ENCODE assay signal across 1 cellular context in genomic region chr2:234550511-234551107, GRCh38.
TF ChIP-seq lines count a peak whose summit lies in the region.

No MANE protein-coding gene starts in this region.

TF ChIP-seq in HepG2, 621 proteins besides CTCF, POLR2A, EP300 and RAD21 (continued from another document):
- TF ChIP-seq SKIL (CRISPR knock-in tag; IDR thresholded peaks at IDR 0.05; ENCODE audit: borderline replicate concordance): no peak
- TF ChIP-seq SOX5 (CRISPR knock-in tag; IDR thresholded peaks at IDR 0.05; ENCODE audit: borderline replicate concordance): peak; percentile 39; the same call in 1 of the 2 replicates
- TF ChIP-seq MTA3 (CRISPR knock-in tag; IDR thresholded peaks at IDR 0.05): no peak
- TF ChIP-seq HNF1A (IDR thresholded peaks at IDR 0.05; ENCODE audit: low read depth): no peak
- TF ChIP-seq HNF1A (CRISPR knock-in tag; IDR thresholded peaks at IDR 0.05; ENCODE audit: borderline replicate concordance): no peak
- peak; percentile 43; the same call in 1 of the 2 replicates for TF ChIP-seq ZNF350 (CRISPR knock-in tag; IDR thresholded peaks at IDR 0.05; ENCODE audit: borderline replicate concordance, low read depth)
- TF ChIP-seq KLF16 (CRISPR knock-in tag; IDR thresholded peaks at IDR 0.05): 0 out of 4 replicates have a peak, but pooled peaks of 1 of the 2 experiments have one; percentile 48
- peak; percentile 55; the same call in 1 of the 2 replicates for TF ChIP-seq JUND (CRISPR knock-in tag; IDR thresholded peaks at IDR 0.05)
- TF ChIP-seq CBX1 (IDR thresholded peaks at IDR 0.05; ENCODE audit: low read depth): no peak
- peak; percentile 21; the same call in 1 of the 2 replicates for TF ChIP-seq FOXP4 (CRISPR knock-in tag; IDR thresholded peaks at IDR 0.05)
- TF ChIP-seq ELK4 (CRISPR knock-in tag; IDR thresholded peaks at IDR 0.05; ENCODE audit: borderline replicate concordance): no peak
- no peak for TF ChIP-seq NFE2 (CRISPR knock-in tag; IDR thresholded peaks at IDR 0.05)
- TF ChIP-seq RBAK (CRISPR knock-in tag; IDR thresholded peaks at IDR 0.05): no peak
- peak; percentile 58 for TF ChIP-seq KMT2A (CRISPR knock-in tag; IDR thresholded peaks at IDR 0.05)
- no peak for TF ChIP-seq ZNF564 (CRISPR knock-in tag; IDR thresholded peaks at IDR 0.05)
- TF ChIP-seq E2F2 (CRISPR knock-in tag; IDR thresholded peaks at IDR 0.05; ENCODE audit: borderline replicate concordance): no peak
- no peak for TF ChIP-seq HNRNPK (IDR thresholded peaks at IDR 0.05; ENCODE audit: low read depth, low read length, poor library complexity, severe bottlenecking)
- peak; percentile 62; the same call in 1 of the 2 replicates for TF ChIP-seq ZNF792 (CRISPR knock-in tag; IDR thresholded peaks at IDR 0.05)
- TF ChIP-seq, protein P1, sequence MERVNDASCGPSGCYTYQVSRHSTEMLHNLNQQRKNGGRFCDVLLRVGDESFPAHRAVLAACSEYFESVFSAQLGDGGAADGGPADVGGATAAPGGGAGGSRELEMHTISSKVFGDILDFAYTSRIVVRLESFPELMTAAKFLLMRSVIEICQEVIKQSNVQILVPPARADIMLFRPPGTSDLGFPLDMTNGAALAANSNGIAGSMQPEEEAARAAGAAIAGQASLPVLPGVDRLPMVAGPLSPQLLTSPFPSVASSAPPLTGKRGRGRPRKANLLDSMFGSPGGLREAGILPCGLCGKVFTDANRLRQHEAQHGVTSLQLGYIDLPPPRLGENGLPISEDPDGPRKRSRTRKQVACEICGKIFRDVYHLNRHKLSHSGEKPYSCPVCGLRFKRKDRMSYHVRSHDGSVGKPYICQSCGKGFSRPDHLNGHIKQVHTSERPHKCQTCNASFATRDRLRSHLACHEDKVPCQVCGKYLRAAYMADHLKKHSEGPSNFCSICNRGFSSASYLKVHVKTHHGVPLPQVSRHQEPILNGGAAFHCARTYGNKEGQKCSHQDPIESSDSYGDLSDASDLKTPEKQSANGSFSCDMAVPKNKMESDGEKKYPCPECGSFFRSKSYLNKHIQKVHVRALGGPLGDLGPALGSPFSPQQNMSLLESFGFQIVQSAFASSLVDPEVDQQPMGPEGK (CRISPR knock-in tag; IDR thresholded peaks at IDR 0.05): peak; percentile 53; the same call in 1 of the 2 replicates
- TF ChIP-seq GFI1 (CRISPR knock-in tag; IDR thresholded peaks at IDR 0.05; ENCODE audit: borderline replicate concordance): no peak
- TF ChIP-seq FIP1L1 (IDR thresholded peaks at IDR 0.05; ENCODE audit: borderline replicate concordance, insufficient read depth, low read depth, low read length): no peak
- peak; percentile 52 for TF ChIP-seq SAP130 (CRISPR knock-in tag; IDR thresholded peaks at IDR 0.05; ENCODE audit: low read depth)
- no peak for TF ChIP-seq RFX5 (IDR thresholded peaks at IDR 0.05; ENCODE audit: low read depth, low read length)
TF ChIP-seq in HepG2: peak in this region for 122.
